Comparison of ENCODE assay signal across 10 cellular contexts in genomic region chr3:33144433-33144832, GRCh38. TPM values are rescaled to one million over a fixed set of nuclear protein-coding genes. Genes with fewer than 3 reads are reported as not detected.
A peak's percentile ranks its signal among the peaks of the same experiment; 100 is the strongest.
DNase-seq lines count a peak whose midpoint lies in the region; ATAC-seq and TF ChIP-seq lines count a peak whose summit lies in the region.
"Had no signal": no experiment of that assay in that cellular context is flagged by ENCODE, and none has a peak within 500 bp of the region (broad histone marks: within the 10 kb centered on the region; RNA-seq: fewer than 3 reads in every experiment).

No MANE protein-coding gene starts in this region.

- no peaks in the 10 kb centered on the region for H3F3A ChIP-seq in GM23338 (replicated peaks; ENCODE audit: low read depth)

- H3K9me3 Mint-ChIP-seq in GM23338, result no peaks in the 10 kb centered on the region
- H3K9me3 Mint-ChIP-seq in activated CD4-positive, alpha-beta T cell treated with anti-CD3 and anti-CD28 coated beads, Interleukin-2, amount 10 ng/mL, durations not matched to agents 24 days and 14 days, result no peaks in the 10 kb centered on the region
- H3K9me3 Mint-ChIP-seq: T-helper 1 cell treated with Interleukin-12 subunit alpha and Interleukin-12 subunit beta and Interleukin-4 antibody, amounts not matched to agents 30 μg/mL and 1 μg/mL, for 36 hours had no signal

- peak; percentile 96 for ATAC-seq in GM23338
- no peak for ATAC-seq in HG02852 (IDR thresholded peaks at IDR 0.05; ENCODE audit: unreplicated experiment)

- H3K4me1 ChIP-seq in GM23338 (ENCODE audit: insufficient read depth), result no peaks in the 10 kb centered on the region

- DNase-seq in ACHN (peak; percentile 19), GM23338 (ENCODE audit: low spot score) (peak; percentile 85), iPS DF 19.7 (ENCODE audit: low read depth, low spot score) (peak; percentile 28), NCI-H2227 treated with DMSO at 0.1 percent for 48 hours (lab: John Stamatoyannopoulos, UW) (no peak), NCI-H2171 (lab: John Stamatoyannopoulos, UW) (no peak), putamen (ENCODE audit: low spot score) (no peak)
- peak; percentile 66 for DNase-seq in activated CD4-positive, alpha-beta T cell treated with anti-CD3 and anti-CD28 coated beads, Interleukin-2, amount 10 ng/mL, durations not matched to agents 24 days and 14 days
- DNase-seq: sigmoid colon had no signal

- in situ Hi-C loops in ACHN (cut with HindIII; ENCODE audit: low pct_ligation_motif_present, low pct_unique_long_range_greater_than_20kb, low sequenced_read_pairs), result no loop called here

- no peak overlapping the region for H2AFZ ChIP-seq in GM23338

- H4K20me1 ChIP-seq in GM23338 (replicated peaks; ENCODE audit: insufficient read depth), result no peaks in the 10 kb centered on the region

- H3K4me1 Mint-ChIP-seq in GM23338, result peaks cover 6% of the 10 kb centered on the region; the same call in 2 of the 3 replicates
- no peaks in the 10 kb centered on the region for H3K4me1 Mint-ChIP-seq in activated CD4-positive, alpha-beta T cell treated with anti-CD3 and anti-CD28 coated beads, Interleukin-2, amount 10 ng/mL, durations not matched to agents 24 days and 14 days

- no peak overlapping the region for H3K4me2 ChIP-seq in GM23338

- intact Hi-C loops in activated CD4-positive, alpha-beta T cell treated with anti-CD3 and anti-CD28 coated beads, Interleukin-2, amount 10 ng/mL, durations not matched to agents 24 days and 14 days (cut with micrococcal nuclease), result no loop called here

- no peaks in the 10 kb centered on the region for H3K79me2 ChIP-seq in GM23338 (replicated peaks; ENCODE audit: insufficient read depth)

- no peak overlapping the region for H3K4me3 Mint-ChIP-seq in GM23338
- H3K4me3 Mint-ChIP-seq in activated CD4-positive, alpha-beta T cell treated with anti-CD3 and anti-CD28 coated beads, Interleukin-2, amount 10 ng/mL, durations not matched to agents 24 days and 14 days, result no peak overlapping the region
- H3K4me3 Mint-ChIP-seq: T-helper 1 cell treated with Interleukin-12 subunit alpha and Interleukin-12 subunit beta and Interleukin-4 antibody, amounts not matched to agents 30 μg/mL and 1 μg/mL, for 36 hours had no signal

- no peak overlapping the region for H3K4me3 ChIP-seq in GM23338
- H3K4me3 ChIP-seq: sigmoid colon had no signal

- H3K36me3 Mint-ChIP-seq in GM23338 (ENCODE audit: low read depth), result peaks cover 16% of the 10 kb centered on the region
- no peaks in the 10 kb centered on the region for H3K36me3 Mint-ChIP-seq in activated CD4-positive, alpha-beta T cell treated with anti-CD3 and anti-CD28 coated beads, Interleukin-2, amount 10 ng/mL, durations not matched to agents 24 days and 14 days (ENCODE audit: low read depth)

- H3K27me3 ChIP-seq in GM23338 (ENCODE audit: insufficient read depth), result no peaks in the 10 kb centered on the region
- H3K27me3 ChIP-seq: sigmoid colon had no signal

- no peak overlapping the region for H3K27ac Mint-ChIP-seq in GM23338
- H3K27ac Mint-ChIP-seq in activated CD4-positive, alpha-beta T cell treated with anti-CD3 and anti-CD28 coated beads, Interleukin-2, amount 10 ng/mL, durations not matched to agents 24 days and 14 days, result no peak overlapping the region
- H3K27ac Mint-ChIP-seq: T-helper 1 cell treated with Interleukin-12 subunit alpha and Interleukin-12 subunit beta and Interleukin-4 antibody, amounts not matched to agents 30 μg/mL and 1 μg/mL, for 36 hours had no signal

- peaks cover 18% of the 10 kb centered on the region for H3K27me3 Mint-ChIP-seq in GM23338 (ENCODE audit: insufficient read depth, low read depth, poor library complexity)
- peaks cover 6% of the 10 kb centered on the region for H3K27me3 Mint-ChIP-seq in activated CD4-positive, alpha-beta T cell treated with anti-CD3 and anti-CD28 coated beads, Interleukin-2, amount 10 ng/mL, durations not matched to agents 24 days and 14 days

- no peaks in the 10 kb centered on the region for H3K9me2 ChIP-seq in GM23338 (ENCODE audit: insufficient read depth)

- peak; percentile 87 to 91 for TF ChIP-seq CTCF in GM23338 (conservative IDR thresholded peaks at IDR 0.05; ENCODE audit: low read depth in 2 of 2)

- H3K36me3 ChIP-seq in GM23338 (ENCODE audit: insufficient read depth), result no peaks in the 10 kb centered on the region; the same call in 1 of the 2 replicates

- no peak overlapping the region for H3K27ac ChIP-seq in GM23338 (ENCODE audit: low read depth)
- H3K27ac ChIP-seq: sigmoid colon had no signal

TF ChIP-seq in GM23338, 12 proteins besides CTCF, POLR2A, EP300 and RAD21 (continues in another document):
- TF ChIP-seq JUNB (IDR thresholded peaks at IDR 0.05; ENCODE audit: unreplicated experiment) (no peak), ZNF331 (CRISPR knock-in tag; IDR thresholded peaks at IDR 0.05; ENCODE audit: low read depth) (no peak), CREB1 (CRISPR knock-in tag; IDR thresholded peaks at IDR 0.05; ENCODE audit: low read depth) (no peak), ZNF462 (CRISPR knock-in tag; IDR thresholded peaks at IDR 0.05) (peak; percentile 97), ZNF114 (CRISPR knock-in tag; IDR thresholded peaks at IDR 0.05) (no peak; the same call in 1 of the 2 replicates)

RNA-seq across cellular contexts. Expression of gene CRTAP, which starts 30.6 kb away (rescaled TPM):
- total RNA-seq in GM23338 (2014; rRNA removed; shearing (Covaris generic)), result 185 and 210 TPM in 2 replicates
- 71.9 and 75.3 TPM in 2 replicates for polyA plus RNA-seq in GM23338 (2016; fragmentation: Nextera tagmentation; extraction: Ambion mirVana)
- total RNA-seq in activated CD4-positive, alpha-beta T cell treated with anti-CD3 and anti-CD28 coated beads, Interleukin-2, amount 10 ng/mL, durations not matched to agents 24 days and 14 days, result 33.1 and 34.2 TPM in 2 replicates

RNA-seq across cellular contexts. Expression of gene GLB1, which starts 47.5 kb away (rescaled TPM):
- total RNA-seq in GM23338 (2014; rRNA removed; shearing (Covaris generic)), result 67.3 and 68.7 TPM in 2 replicates
- polyA plus RNA-seq in GM23338 (2016; fragmentation: Nextera tagmentation; extraction: Ambion mirVana), result 23.4 and 26.3 TPM in 2 replicates
- 47.4 and 51.4 TPM in 2 replicates for total RNA-seq in activated CD4-positive, alpha-beta T cell treated with anti-CD3 and anti-CD28 coated beads, Interleukin-2, amount 10 ng/mL, durations not matched to agents 24 days and 14 days

RNA-seq across cellular contexts. Expression of gene TMPPE, which starts 47.5 kb away (rescaled TPM):
- total RNA-seq in GM23338 (2014; rRNA removed; shearing (Covaris generic)), result 7.2 and 7.5 TPM in 2 replicates
- polyA plus RNA-seq in GM23338 (2016; fragmentation: Nextera tagmentation; extraction: Ambion mirVana), result 0.92 and 1.0 TPM in 2 replicates
- 14.0 and 15.5 TPM in 2 replicates for total RNA-seq in activated CD4-positive, alpha-beta T cell treated with anti-CD3 and anti-CD28 coated beads, Interleukin-2, amount 10 ng/mL, durations not matched to agents 24 days and 14 days

Comparison
In these comparisons a context has a peak if more than half of its experiments do, and no peak if none do; other contexts are left out.
1. DNase-seq: peak in ACHN (single experiment), GM23338 (single experiment), activated CD4-positive, alpha-beta T cell treated with anti-CD3 and anti-CD28 coated beads, Interleukin-2, amount 10 ng/mL, durations not matched to agents 24 days and 14 days (single experiment) and iPS DF 19.7 (single experiment); none in NCI-H2227 treated with DMSO at 0.1 percent for 48 hours (single experiment), NCI-H2171 (single experiment) and putamen (single experiment).